ENCODE assay signal across 20 cellular contexts in the genomic region with DNA sequence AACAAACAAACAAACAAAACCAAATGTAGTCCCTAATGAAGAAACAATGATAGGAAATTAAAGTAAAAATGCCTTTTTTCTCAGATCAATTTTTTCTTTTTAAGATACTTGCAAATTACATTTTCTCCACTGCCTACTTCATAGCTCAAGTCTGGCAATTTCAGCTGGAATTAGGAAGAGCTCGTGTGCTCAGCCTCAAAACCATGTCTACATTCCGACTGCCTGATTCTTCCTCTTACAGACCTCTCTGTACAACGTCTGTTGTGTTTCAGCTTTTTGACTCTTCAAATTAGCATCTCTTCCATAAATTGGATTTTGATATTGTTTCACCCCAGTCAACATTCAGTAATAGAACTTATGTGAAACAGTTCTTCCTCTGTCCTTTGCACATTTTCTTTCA. TPM values are rescaled to one million over a fixed set of nuclear protein-coding genes. Genes with fewer than 3 reads are reported as not detected.
"Had no signal": no experiment of that assay in that cellular context is flagged by ENCODE, and none has a peak within 500 bp of the region (broad histone marks: within the 10 kb centered on the region; RNA-seq: fewer than 3 reads in every experiment).

No MANE protein-coding gene starts in this region.

- DNase-seq: activated CD4-positive, alpha-beta memory T cell treated with anti-CD3 and anti-CD28 coated beads for 36 hours; activated CD8-positive, alpha-beta memory T cell treated with anti-CD3 and anti-CD28 coated beads, Interleukin-2, amount 10 ng/mL, durations not matched to agents 7 days and 5 days; activated naive CD4-positive, alpha-beta T cell treated with anti-CD3 and anti-CD28 coated beads, Interleukin-2, amount 10 ng/mL, durations not matched to agents 7 days and 5 days; activated T-cell treated with anti-CD3 and anti-CD28 coated beads, Interleukin-2, amount 50 U/mL, for 24 hours; body of pancreas; esophagus squamous epithelium; head of caudate nucleus; kidney glomerular epithelial cell; mesendoderm; nucleus accumbens; stimulated activated CD4-positive, alpha-beta T cell treated with anti-CD3 and anti-CD28 coated beads, Interleukin-4, amount 100 ng/mL, for 4 hours; stimulated activated CD8-positive, alpha-beta memory T cell treated with anti-CD3 and anti-CD28 coated beads, Interleukin-4, amount 100 ng/mL, for 48 hours; stimulated activated naive CD4-positive, alpha-beta T cell treated with Interleukin-2 at 50 U/mL for 16 hours; substantia nigra had no signal

- H3K4me1 ChIP-seq: right atrium auricular region had no signal

- H3K4me3 ChIP-seq: body of pancreas, coronary artery, esophagus squamous epithelium, right atrium auricular region, skin epidermis, tibial nerve, vagina had no signal

- H3K9me3 ChIP-seq: body of pancreas, esophagus squamous epithelium, right atrium auricular region, tibial nerve, vagina had no signal

- H3K27ac ChIP-seq: body of pancreas, coronary artery, esophagus squamous epithelium, right atrium auricular region, tibial nerve, vagina, VCaP had no signal

- H3K36me3 ChIP-seq: esophagus squamous epithelium, right atrium auricular region, tibial nerve, vagina had no signal

- H3K27me3 ChIP-seq: body of pancreas, esophagus squamous epithelium, right atrium auricular region, tibial nerve, vagina had no signal

- ATAC-seq: activated CD8-positive, alpha-beta memory T cell treated with anti-CD3 and anti-CD28 coated beads, Interleukin-2, amount 10 ng/mL, durations not matched to agents 7 days and 5 days; body of pancreas had no signal

RNA-seq across cellular contexts. Expression of gene EDN1, which starts 9.3 kb away (rescaled TPM):
- total RNA-seq: activated CD4-positive, alpha-beta memory T cell treated with anti-CD3 and anti-CD28 coated beads for 36 hours; activated CD8-positive, alpha-beta memory T cell treated with anti-CD3 and anti-CD28 coated beads, Interleukin-2, amount 10 ng/mL, durations not matched to agents 7 days and 5 days had no signal
